ENCODE assay signal across 8 cellular contexts in the genomic region with DNA sequence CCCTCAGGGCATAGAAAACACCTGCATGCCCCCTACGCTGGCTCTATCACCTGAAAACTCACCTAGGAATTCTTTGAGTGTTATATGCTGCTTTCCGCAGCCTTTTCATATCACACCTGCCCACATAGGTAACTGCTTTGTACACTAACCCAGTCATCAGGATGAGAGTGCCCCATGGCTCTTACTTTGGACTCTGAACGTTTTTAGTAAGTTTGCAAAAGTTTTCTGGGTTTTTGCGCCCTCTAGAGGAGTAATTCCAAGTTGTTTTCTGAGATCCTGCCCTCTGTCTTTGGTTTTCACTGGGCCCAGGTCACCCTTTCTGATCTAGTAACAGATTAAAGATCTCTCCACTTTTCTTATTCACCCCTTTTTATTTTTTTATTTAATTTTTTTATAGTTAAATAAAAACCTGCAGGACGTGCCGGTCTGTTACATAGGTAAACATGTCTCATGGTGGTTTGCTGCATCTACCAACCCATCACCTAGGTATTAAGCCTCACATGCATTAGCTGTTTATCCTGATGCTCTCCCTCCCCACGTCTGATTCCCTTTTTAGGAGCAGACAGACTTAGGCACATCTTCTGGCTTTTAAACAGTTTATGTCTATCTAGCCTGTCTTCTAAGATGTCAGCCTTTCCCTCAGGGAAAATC.
DNase-seq lines count a peak whose midpoint lies in the region; ATAC-seq, FAIRE-seq and TF ChIP-seq lines count a peak whose summit lies in the region.

No MANE protein-coding gene starts in this region.

- no peak overlapping the region for H3K4me2 ChIP-seq in astrocyte (ENCODE audit: low read length)

- H3K4me1 ChIP-seq in astrocyte (ENCODE audit: insufficient read depth, low read length) (no peaks in the 10 kb centered on the region), left lung (peaks cover 0 to under 1% of the 10 kb centered on the region in 2 donors)

- H4K20me1 ChIP-seq in astrocyte (ENCODE audit: insufficient read depth, low read length), result no peaks in the 10 kb centered on the region

- peak; percentile 16 for DNase-seq in activated CD4-positive, alpha-beta T cell treated with anti-CD3 and anti-CD28 coated beads for 36 hours
- DNase-seq in activated CD4-positive, alpha-beta T cell treated with anti-CD3 and anti-CD28 coated beads, Interleukin-2, amount 50 U/mL, for 4 hours, result no peak
- peak; percentile 24 for DNase-seq in NCI-H1694 (lab: John Stamatoyannopoulos, UW)
- DNase-seq in astrocyte (ENCODE audit: low read depth), result no peak
- DNase-seq in left lung, result no peak

- H3K9me3 ChIP-seq in astrocyte (ENCODE audit: insufficient read depth, low read depth, low read length) (no peaks in the 10 kb centered on the region), left lung (no peaks in the 10 kb centered on the region)

- H3K9me3 Mint-ChIP-seq in activated CD4-positive, alpha-beta T cell treated with anti-CD3 and anti-CD28 coated beads for 36 hours (ENCODE audit: low read depth), result no peaks in the 10 kb centered on the region
- no peaks in the 10 kb centered on the region for H3K9me3 Mint-ChIP-seq in astrocyte (ENCODE audit: unreplicated experiment)

- no peak overlapping the region for H2AFZ ChIP-seq in astrocyte (ENCODE audit: low read depth, low read length)

- no peak for FAIRE-seq in astrocyte (lab: Jason Lieb, UNC)

- H3K27ac ChIP-seq in astrocyte (ENCODE audit: low read depth, low read length) (no peak overlapping the region), left lung (no peak overlapping the region)

- POLR2A ChIA-PET in activated CD4-positive, alpha-beta T cell treated with anti-CD3 and anti-CD28 coated beads for 36 hours (lab: Charles Lee), result no interaction called here

- H3K9ac ChIP-seq in astrocyte (ENCODE audit: low read length), result no peak overlapping the region

- no peak overlapping the region for H3K27ac Mint-ChIP-seq in activated CD4-positive, alpha-beta T cell treated with anti-CD3 and anti-CD28 coated beads for 36 hours
- no peak overlapping the region for H3K27ac Mint-ChIP-seq in astrocyte (ENCODE audit: unreplicated experiment)

- CTCF ChIA-PET in activated CD4-positive, alpha-beta T cell treated with anti-CD3 and anti-CD28 coated beads for 36 hours (lab: Charles Lee), result interaction anchor here (0.7 to 1.5 kb wide), 3 partner anchors 17 to 91 kb away, joined by 3 to 4 read pairs (median 3); no protein-coding TSS in a partner anchor

- peak; percentile 55 for TF ChIP-seq CTCF in astrocyte (IDR thresholded peaks at IDR 0.05; ENCODE audit: insufficient read depth, low read depth, low read length)
- peak in 1 of 2 donors; percentile 53 for TF ChIP-seq CTCF in left lung (IDR thresholded peaks at IDR 0.05)

- no peak for ATAC-seq in activated CD4-positive, alpha-beta T cell treated with anti-CD3 and anti-CD28 coated beads for 36 hours
- ATAC-seq in GM21619 (IDR thresholded peaks at IDR 0.05; ENCODE audit: unreplicated experiment) (peak; percentile 71), left lung (peak; percentile 72), GM18519 (IDR thresholded peaks at IDR 0.05; ENCODE audit: low FRiP score, unreplicated experiment) (no peak), HG03045 (IDR thresholded peaks at IDR 0.05; ENCODE audit: unreplicated experiment) (no peak)

- H3K27me3 Mint-ChIP-seq in activated CD4-positive, alpha-beta T cell treated with anti-CD3 and anti-CD28 coated beads for 36 hours, result peaks cover 5% of the 10 kb centered on the region
- H3K27me3 Mint-ChIP-seq in astrocyte (ENCODE audit: low read depth, unreplicated experiment), result peaks cover 9% of the 10 kb centered on the region

- H3K36me3 Mint-ChIP-seq in activated CD4-positive, alpha-beta T cell treated with anti-CD3 and anti-CD28 coated beads for 36 hours (ENCODE audit: low read depth), result no peaks in the 10 kb centered on the region
- no peaks in the 10 kb centered on the region for H3K36me3 Mint-ChIP-seq in astrocyte (ENCODE audit: low read depth, unreplicated experiment)

- no peak overlapping the region for H3K4me3 Mint-ChIP-seq in activated CD4-positive, alpha-beta T cell treated with anti-CD3 and anti-CD28 coated beads for 36 hours
- no peak overlapping the region for H3K4me3 Mint-ChIP-seq in astrocyte (ENCODE audit: unreplicated experiment)

- H3K27me3 ChIP-seq in astrocyte (ENCODE audit: insufficient read depth, low read length) (no peaks in the 10 kb centered on the region), left lung (peaks cover 0 to 7% of the 10 kb centered on the region in 2 donors)

- H3K4me1 Mint-ChIP-seq in activated CD4-positive, alpha-beta T cell treated with anti-CD3 and anti-CD28 coated beads for 36 hours, result no peaks in the 10 kb centered on the region
- no peaks in the 10 kb centered on the region for H3K4me1 Mint-ChIP-seq in astrocyte (ENCODE audit: low read depth, unreplicated experiment)

- no peak overlapping the region for H3K4me3 ChIP-seq in astrocyte (ENCODE audit: insufficient read depth, low read depth, low read length)
- H3K4me3 ChIP-seq in left lung, result no peak overlapping the region

- no peaks in the 10 kb centered on the region for H3K79me2 ChIP-seq in astrocyte (ENCODE audit: insufficient read depth, low read length)

- intact Hi-C loops in activated CD4-positive, alpha-beta T cell treated with anti-CD3 and anti-CD28 coated beads for 36 hours (cut with DNase I, micrococcal nuclease), result loop anchor here (10.0 kb wide), 2 partner anchors 319 to 1029 kb away; no protein-coding TSS in a partner anchor
- intact Hi-C loops in left lung (cut with DNase I), result no loop called here

- no peaks in the 10 kb centered on the region for H3K36me3 ChIP-seq in astrocyte (ENCODE audit: insufficient read depth, low read length)
- H3K36me3 ChIP-seq in left lung, result no peaks in the 10 kb centered on the region

Comparison
In these comparisons a context has a peak if more than half of its experiments do, and no peak if none do; other contexts are left out.
1. DNase-seq: peak in activated CD4-positive, alpha-beta T cell treated with anti-CD3 and anti-CD28 coated beads for 36 hours (single experiment) and NCI-H1694 (single experiment); none in activated CD4-positive, alpha-beta T cell treated with anti-CD3 and anti-CD28 coated beads, Interleukin-2, amount 50 U/mL, for 4 hours (0 of 2), astrocyte (single experiment) and left lung (0 of 2).
2. ATAC-seq: peak in GM21619 (single experiment) and left lung (single experiment); none in activated CD4-positive, alpha-beta T cell treated with anti-CD3 and anti-CD28 coated beads for 36 hours (single experiment), GM18519 (single experiment) and HG03045 (single experiment).
3. intact Hi-C loops: an anchor here in activated CD4-positive, alpha-beta T cell treated with anti-CD3 and anti-CD28 coated beads for 36 hours (10.0 kb wide); none called in left lung.